In the genomic region with DNA sequence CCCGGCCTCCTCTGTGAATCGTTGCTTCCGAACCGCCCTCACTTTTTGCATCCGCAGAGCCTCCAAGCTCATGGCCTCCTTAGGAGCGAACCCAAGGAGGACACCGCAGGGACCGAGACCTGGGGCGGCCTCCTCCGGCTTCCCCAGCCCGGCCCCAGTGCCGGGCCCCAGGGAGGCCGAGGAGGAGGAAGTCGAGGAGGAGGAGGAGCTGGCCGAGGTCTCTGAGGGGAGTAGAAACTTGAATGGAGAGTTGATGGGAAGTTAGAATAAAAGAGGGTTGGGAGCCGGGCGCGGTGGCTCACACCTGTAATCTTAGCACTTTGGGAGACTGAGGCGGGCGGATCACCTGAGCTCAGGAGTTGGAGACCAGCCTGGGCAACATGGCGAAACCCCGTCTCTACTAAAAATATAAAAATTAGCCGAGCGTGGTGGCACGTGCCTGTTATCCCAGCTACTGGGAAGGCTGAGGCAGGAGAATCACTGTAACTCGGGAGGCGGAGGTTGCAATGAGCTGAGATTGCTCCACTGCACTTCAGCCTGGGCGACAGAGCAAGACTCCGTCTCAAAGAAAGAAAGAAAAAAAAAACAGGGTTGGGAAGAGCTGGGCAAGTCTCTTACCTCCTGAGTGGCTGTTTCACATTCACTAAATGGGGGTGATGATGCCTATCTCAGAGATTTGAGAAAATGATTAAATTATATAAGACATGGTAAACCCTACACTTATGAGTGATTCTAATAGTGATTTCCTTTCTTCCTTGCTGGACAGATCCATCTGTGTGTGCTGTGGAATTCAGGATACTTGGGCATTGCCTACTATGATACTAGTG, we compare ENCODE assay signal across 7 cellular contexts. TPM values are rescaled to one million over a fixed set of nuclear protein-coding genes. Genes with fewer than 3 reads are reported as not detected.
DNase-seq lines count a peak whose midpoint lies in the region; ATAC-seq and TF ChIP-seq lines count a peak whose summit lies in the region.
"Had no signal": no experiment of that assay in that cellular context is flagged by ENCODE, and none has a peak within 500 bp of the region (broad histone marks: within the 10 kb centered on the region; RNA-seq: fewer than 3 reads in every experiment).

No MANE protein-coding gene starts in this region.

- peak overlapping the region; percentile 91 for H3K4me3 Mint-ChIP-seq in activated CD8-positive, alpha-beta memory T cell treated with anti-CD3 and anti-CD28 coated beads, Interleukin-2, amount 10 ng/mL, durations not matched to agents 7 days and 5 days
- peak overlapping the region; percentile 97 for H3K4me3 Mint-ChIP-seq in osteocyte (ENCODE audit: unreplicated experiment)

- TF ChIP-seq CTCF in choroid plexus epithelial cell (conservative IDR thresholded peaks at IDR 0.05; ENCODE audit: low read depth, low read length) (no peak), osteocyte (IDR thresholded peaks at IDR 0.05) (no peak)

- peak overlapping the region; percentile 96 for H3K27ac Mint-ChIP-seq in activated CD8-positive, alpha-beta memory T cell treated with anti-CD3 and anti-CD28 coated beads, Interleukin-2, amount 10 ng/mL, durations not matched to agents 7 days and 5 days
- peak overlapping the region; percentile 96 for H3K27ac Mint-ChIP-seq in osteocyte (ENCODE audit: unreplicated experiment)

- DNase-seq in activated CD8-positive, alpha-beta memory T cell treated with anti-CD3 and anti-CD28 coated beads, Interleukin-2, amount 10 ng/mL, durations not matched to agents 7 days and 5 days, result no peak
- DNase-seq in activated CD8-positive, alpha-beta memory T cell treated with anti-CD3 and anti-CD28 coated beads, Interleukin-2, amount 50 U/mL, for 48 hours, result no peak
- DNase-seq in choroid plexus epithelial cell (ENCODE audit: low read depth), result no peak
- DNase-seq in osteocyte (ENCODE audit: extremely low spot score, unreplicated experiment), result no peak

- H3K9me3 Mint-ChIP-seq in activated CD8-positive, alpha-beta memory T cell treated with anti-CD3 and anti-CD28 coated beads, Interleukin-2, amount 10 ng/mL, durations not matched to agents 7 days and 5 days (ENCODE audit: low read depth), result no peaks in the 10 kb centered on the region
- no peaks in the 10 kb centered on the region for H3K9me3 Mint-ChIP-seq in osteocyte (ENCODE audit: unreplicated experiment)

- no peaks in the 10 kb centered on the region for H3K27me3 Mint-ChIP-seq in activated CD8-positive, alpha-beta memory T cell treated with anti-CD3 and anti-CD28 coated beads, Interleukin-2, amount 10 ng/mL, durations not matched to agents 7 days and 5 days
- no peaks in the 10 kb centered on the region for H3K27me3 Mint-ChIP-seq in osteocyte (ENCODE audit: unreplicated experiment)

- no peak for ATAC-seq in activated CD8-positive, alpha-beta memory T cell treated with anti-CD3 and anti-CD28 coated beads, Interleukin-2, amount 10 ng/mL, durations not matched to agents 7 days and 5 days
- ATAC-seq in HG03175 (IDR thresholded peaks at IDR 0.05; ENCODE audit: unreplicated experiment) (no peak), GM19023 (IDR thresholded peaks at IDR 0.05; ENCODE audit: unreplicated experiment) (no peak)

- H3K4me1 Mint-ChIP-seq in activated CD8-positive, alpha-beta memory T cell treated with anti-CD3 and anti-CD28 coated beads, Interleukin-2, amount 10 ng/mL, durations not matched to agents 7 days and 5 days, result peaks cover 45% of the 10 kb centered on the region
- H3K4me1 Mint-ChIP-seq in osteocyte (ENCODE audit: unreplicated experiment), result peaks cover 37% of the 10 kb centered on the region

- H3K4me3 ChIP-seq in choroid plexus epithelial cell (ENCODE audit: low read depth, low read length), result peak overlapping the region; percentile 93

- CTCF ChIA-PET in activated CD8-positive, alpha-beta memory T cell treated with anti-CD3 and anti-CD28 coated beads, Interleukin-2, amount 10 ng/mL, durations not matched to agents 7 days and 5 days (lab: Charles Lee), result interaction anchor here (1.0 to 5.8 kb wide), 13 partner anchors 9 to 92 kb away, joined by 3 to 60 read pairs (median 9); a partner anchor contains a TSS

- H3K36me3 Mint-ChIP-seq in activated CD8-positive, alpha-beta memory T cell treated with anti-CD3 and anti-CD28 coated beads, Interleukin-2, amount 10 ng/mL, durations not matched to agents 7 days and 5 days, result peaks cover 40% of the 10 kb centered on the region
- H3K36me3 Mint-ChIP-seq in osteocyte (ENCODE audit: unreplicated experiment), result no peaks in the 10 kb centered on the region

RNA-seq across cellular contexts. Expression of a gene that starts 0.8 kb away (rescaled TPM):
- 100 to 1,000 TPM in 1 of 2 experiments, 10 to 100 TPM in 1; 75.6 to 109 TPM for total RNA-seq in activated CD8-positive, alpha-beta memory T cell treated with anti-CD3 and anti-CD28 coated beads, Interleukin-2, amount 10 ng/mL, durations not matched to agents 7 days and 5 days
- total RNA-seq in osteocyte, result 18.4 and 20.9 TPM in 2 replicates

RNA-seq across cellular contexts. Expression of a gene that starts 4.3 kb away (rescaled TPM):
- total RNA-seq in activated CD8-positive, alpha-beta memory T cell treated with anti-CD3 and anti-CD28 coated beads, Interleukin-2, amount 10 ng/mL, durations not matched to agents 7 days and 5 days, result 100 to 1,000 TPM; 544 to 561 TPM
- total RNA-seq in osteocyte, result 230 and 242 TPM in 2 replicates

RNA-seq across cellular contexts. Expression of a gene that starts 11.5 kb away (rescaled TPM):
- 10 to 100 TPM; 13.6 to 23.4 TPM for total RNA-seq in activated CD8-positive, alpha-beta memory T cell treated with anti-CD3 and anti-CD28 coated beads, Interleukin-2, amount 10 ng/mL, durations not matched to agents 7 days and 5 days
- 91.4 and 96.3 TPM in 2 replicates for total RNA-seq in osteocyte

RNA-seq across cellular contexts. Expression of a gene that starts 17.4 kb away (rescaled TPM):
- total RNA-seq in activated CD8-positive, alpha-beta memory T cell treated with anti-CD3 and anti-CD28 coated beads, Interleukin-2, amount 10 ng/mL, durations not matched to agents 7 days and 5 days, result under 1 TPM; 0.20 to 0.33 TPM
- not detected in 2 replicates for total RNA-seq in osteocyte
- total RNA-seq: lung microvascular endothelial cell had no signal

RNA-seq across cellular contexts. Expression of a gene that starts 19.1 kb away (rescaled TPM):
- not detected for total RNA-seq in activated CD8-positive, alpha-beta memory T cell treated with anti-CD3 and anti-CD28 coated beads, Interleukin-2, amount 10 ng/mL, durations not matched to agents 7 days and 5 days
- not detected in 2 replicates for total RNA-seq in osteocyte
- total RNA-seq: lung microvascular endothelial cell had no signal
